ENCODE assay signal across 10 cellular contexts in genomic region chr7:77453531-77453930, GRCh38. TPM values are rescaled to one million over a fixed set of nuclear protein-coding genes. Genes with fewer than 3 reads are reported as not detected.
DNase-seq lines count a peak whose midpoint lies in the region; ATAC-seq, FAIRE-seq and TF ChIP-seq lines count a peak whose summit lies in the region.
"Had no signal": no experiment of that assay in that cellular context is flagged by ENCODE, and none has a peak within 500 bp of the region (broad histone marks: within the 10 kb centered on the region; RNA-seq: fewer than 3 reads in every experiment).

No MANE protein-coding gene starts in this region.

- intact Hi-C loops in endothelial cell of umbilical vein (cut with micrococcal nuclease): no loop called here

- in situ Hi-C loops in GM13977 (cut with MboI; ENCODE audit: low pct_unique_long_range_greater_than_20kb, low sequenced_read_pairs, unreplicated experiment): no loop called here

- no peak for TF ChIP-seq POLR2A in A549 (IDR thresholded peaks at IDR 0.05; ENCODE audit: low read length)
- no peak for TF ChIP-seq POLR2A in endothelial cell of umbilical vein (IDR thresholded peaks at IDR 0.05; ENCODE audit: low read depth, low read length)
- TF ChIP-seq POLR2A in GM12892 (IDR thresholded peaks at IDR 0.05; ENCODE audit: low read depth, low read length): no peak

- WGBS in A549 (ENCODE audit: missing lambda C conversion rate): 2% methylated on average over 2 of the region's 2 CpGs

- TF ChIP-seq EP300 in A549 (IDR thresholded peaks at IDR 0.05): no peak

- no peaks in the 10 kb centered on the region for H3K27me3 ChIP-seq in endothelial cell of umbilical vein (ENCODE audit: control insufficient read depth in 2 of 2, insufficient read depth in 2 of 2, low read length in 2 of 2)

- H3K4me1 ChIP-seq in A549: peaks cover 70% of the 10 kb centered on the region
- peaks cover 28% of the 10 kb centered on the region for H3K4me1 ChIP-seq in endothelial cell of umbilical vein (ENCODE audit: control insufficient read depth, extremely low read depth, insufficient read depth, low read length)

- no peak for TF ChIP-seq RAD21 in A549 (conservative IDR thresholded peaks at IDR 0.05 in 1 of 2, IDR thresholded peaks at IDR 0.05 in 1 of 2)

- DNase-seq in A549 (ENCODE audit: low read depth in 1 of 2, low spot score in 1 of 2) (no peak), NOMO-1 (lab: John Stamatoyannopoulos, UW; ENCODE audit: unreplicated experiment in 2 of 2) (peak; percentile 50 to 88), endothelial cell of umbilical vein (ENCODE audit: low read depth, low spot score) (peak; percentile 55), medulla oblongata (ENCODE audit: extremely low spot score) (peak; percentile 60), HPDE6-E6E7 (ENCODE audit: extremely low spot score) (no peak), GM13977 (ENCODE audit: low spot score) (no peak), GM12892 (ENCODE audit: insufficient read length) (no peak)
- DNase-seq: activated effector memory CD4-positive, alpha-beta T cell treated with anti-CD3 and anti-CD28 coated beads, Interleukin-2, amount 50 U/mL, for 16 hours; NCI-H187 treated with DMSO at 0.1 percent for 48 hours had no signal

- no peaks in the 10 kb centered on the region for H3K36me3 ChIP-seq in endothelial cell of umbilical vein (ENCODE audit: control insufficient read depth in 2 of 2, extremely low read depth in 1 of 2, insufficient read depth in 2 of 2, low read length in 2 of 2)

- FAIRE-seq in A549 (lab: Jason Lieb, UNC): no peak
- no peak for FAIRE-seq in endothelial cell of umbilical vein (lab: Jason Lieb, UNC)
- no peak for FAIRE-seq in GM12892 (lab: Jason Lieb, UNC)

- TF ChIP-seq CTCF in A549 (IDR thresholded peaks at IDR 0.05) (no peak), endothelial cell of umbilical vein (IDR thresholded peaks at IDR 0.05; ENCODE audit: extremely low read depth in 1 of 2, insufficient read depth in 1 of 2, low read depth in 1 of 2, low read length in 2 of 2) (no peak), GM13977 (IDR thresholded peaks at IDR 0.05; ENCODE audit: extremely low read depth, insufficient read depth, missing control alignments) (no peak)

- H3K4me3 ChIP-seq in A549 (no peak overlapping the region), endothelial cell of umbilical vein (replicated peaks in 1 of 3; ENCODE audit: insufficient read depth in 1 of 3, low read depth in 1 of 3, low read length in 3 of 3) (no peak overlapping the region)

- dilution Hi-C loops in endothelial cell of umbilical vein (cut with MboI; ENCODE audit: extremely low pct_ligation_motif_present, low sequenced_read_pairs): no loop called here

- POLR2A ChIA-PET in A549 (lab: Yijun Ruan, JAX): no interaction called here
- POLR2A ChIA-PET in endothelial cell of umbilical vein (lab: Charles Lee): no interaction called here

- H2AFZ ChIP-seq in endothelial cell of umbilical vein (ENCODE audit: low read depth, low read length): peak overlapping the region; percentile 43

- no peaks in the 10 kb centered on the region for H3K9me1 ChIP-seq in endothelial cell of umbilical vein (replicated peaks; ENCODE audit: control insufficient read depth, extremely low read depth, insufficient read depth, low read length)

- CTCF ChIA-PET in A549 (lab: Yijun Ruan, JAX): interaction anchor here (1.0 to 1.7 kb wide), 3 partner anchors 13 to 83 kb away, joined by 4 to 5 read pairs (median 4); no protein-coding TSS in a partner anchor
- CTCF ChIA-PET in endothelial cell of umbilical vein (lab: Charles Lee): interaction anchor here (1.4 kb wide), 1 partner anchor 10 kb away, joined by 3 read pairs; no protein-coding TSS in a partner anchor

- no peaks in the 10 kb centered on the region for H3K79me2 ChIP-seq in endothelial cell of umbilical vein (ENCODE audit: control insufficient read depth, insufficient read depth, low read length)

- H3K9ac ChIP-seq in endothelial cell of umbilical vein (replicated peaks; ENCODE audit: extremely low read depth, insufficient read depth, low read length): no peak overlapping the region

- BruUV-seq in endothelial cell of umbilical vein (replicated peaks; lab: Mats Ljungman, UMichigan): no TSS peak

- no peaks in the 10 kb centered on the region for H4K20me1 ChIP-seq in endothelial cell of umbilical vein (replicated peaks; ENCODE audit: control insufficient read depth, extremely low read depth, insufficient read depth, low read length)

- H3K9me3 ChIP-seq in A549 (no peaks in the 10 kb centered on the region), endothelial cell of umbilical vein (replicated peaks; ENCODE audit: control insufficient read depth, insufficient read depth, low read length) (no peaks in the 10 kb centered on the region)

- H3K4me2 ChIP-seq in A549 (peak overlapping the region; percentile 76), endothelial cell of umbilical vein (ENCODE audit: insufficient read depth, low read length) (no peak overlapping the region)

- H3K27ac ChIP-seq in A549: peak overlapping the region; percentile 66 to 73
- H3K27ac ChIP-seq in endothelial cell of umbilical vein (ENCODE audit: insufficient read depth, low read depth, low read length): no peak overlapping the region

- peak in 1 of 2 experiments; percentile 19; a peak in 1 of 6 replicates for ATAC-seq in A549
- ATAC-seq in HG03280 (IDR thresholded peaks at IDR 0.05; ENCODE audit: unreplicated experiment): no peak

TF ChIP-seq in A549, 52 proteins besides CTCF, POLR2A, EP300 and RAD21 (continues in another document):
- no peak for TF ChIP-seq RCOR1 (IDR thresholded peaks at IDR 0.05; ENCODE audit: low read depth, low read length)
- TF ChIP-seq ELK1 (IDR thresholded peaks at IDR 0.05; ENCODE audit: low read depth, low read length): no peak
- TF ChIP-seq TFCP2L1 (CRISPR knock-in tag; IDR thresholded peaks at IDR 0.05): no peak
- no peak for TF ChIP-seq HEYL (CRISPR knock-in tag; IDR thresholded peaks at IDR 0.05)
- no peak for TF ChIP-seq CHD2 (IDR thresholded peaks at IDR 0.05; ENCODE audit: low read length, partially characterized antibody)

TF ChIP-seq in endothelial cell of umbilical vein, 7 proteins besides CTCF, POLR2A, EP300 and RAD21:
- TF ChIP-seq MYC (IDR thresholded peaks at IDR 0.05; ENCODE audit: low read depth, low read length): no peak
- TF ChIP-seq JUN (IDR thresholded peaks at IDR 0.05; ENCODE audit: borderline replicate concordance, insufficient read depth, insufficient read length, low read depth): no peak
- no peak for TF ChIP-seq MAX (IDR thresholded peaks at IDR 0.05; ENCODE audit: insufficient read depth, insufficient read length)
- no peak for TF ChIP-seq EZH2 (IDR thresholded peaks at IDR 0.05; ENCODE audit: borderline replicate concordance, low read depth, low read length, severe bottlenecking)
- no peak for TF ChIP-seq POLR2AphosphoS5 (IDR thresholded peaks at IDR 0.05; ENCODE audit: insufficient read depth, low read depth, low read length)
- no peak for TF ChIP-seq GATA2 (IDR thresholded peaks at IDR 0.05; ENCODE audit: insufficient read depth, insufficient read length, low read depth, low read length)
- TF ChIP-seq FOS (IDR thresholded peaks at IDR 0.05; ENCODE audit: borderline replicate concordance, insufficient read depth, low read length): no peak

RNA-seq across cellular contexts. Expression of gene GSAP, which starts 37.4 kb away (rescaled TPM):
- polyA plus RNA-seq in A549 (2011; rRNA removed) (18.6 and 22.6 TPM in 2 replicates), A549 (2017; fragmentation: RNase III; extraction: RNeasy Plus Mini Kit Qiagen cat#74134 plus additional on column Dnase treatment) (4.1 to 4.9 TPM (median 4.7 TPM) in 3 replicates), endothelial cell of umbilical vein (2.0 and 2.3 TPM in 2 replicates)
- polyA plus RNA-seq in A549 (2012; cell fraction: cytosol; rRNA removed): 1.7 and 2.0 TPM in 2 replicates
- 3.5 and 6.0 TPM in 2 replicates for polyA plus RNA-seq in A549 (2012; cell fraction: nucleus; rRNA removed)
- 12.5 and 14.1 TPM in 2 replicates for polyA minus RNA-seq in A549 (2011; rRNA and poly(A)+ RNA removed)
- total RNA-seq in endothelial cell of umbilical vein: 2.4 and 5.8 TPM in 2 replicates
- polyA plus RNA-seq in endothelial cell of umbilical vein (2011; cell fraction: cytosol; rRNA removed): 1.3 and 1.6 TPM in 2 replicates
- 13.0 and 15.6 TPM in 2 replicates for polyA plus RNA-seq in endothelial cell of umbilical vein (2011; cell fraction: nucleus; rRNA removed)
- polyA plus RNA-seq in endothelial cell of umbilical vein (2012): 1.6 and 2.5 TPM in 2 replicates
- polyA minus RNA-seq in endothelial cell of umbilical vein: 8.7 and 10.4 TPM in 2 replicates
- not detected for polyA minus RNA-seq in endothelial cell of umbilical vein (2011; cell fraction: cytosol; rRNA and poly(A)+ RNA removed)
- polyA minus RNA-seq in endothelial cell of umbilical vein (2011; cell fraction: nucleus; rRNA and poly(A)+ RNA removed): 7.7 and 10.3 TPM in 2 replicates
- polyA plus RNA-seq in GM12892 (2012; ENCODE audit: missing spikeins): 10.1 TPM

Comparison
In these comparisons a context has a peak if more than half of its experiments do, and no peak if none do; other contexts are left out.
1. DNase-seq: peak in NOMO-1 (2 of 2), endothelial cell of umbilical vein (single experiment) and medulla oblongata (single experiment); none in A549 (0 of 2), HPDE6-E6E7 (single experiment), GM13977 (single experiment) and GM12892 (single experiment).